In the genomic region with DNA sequence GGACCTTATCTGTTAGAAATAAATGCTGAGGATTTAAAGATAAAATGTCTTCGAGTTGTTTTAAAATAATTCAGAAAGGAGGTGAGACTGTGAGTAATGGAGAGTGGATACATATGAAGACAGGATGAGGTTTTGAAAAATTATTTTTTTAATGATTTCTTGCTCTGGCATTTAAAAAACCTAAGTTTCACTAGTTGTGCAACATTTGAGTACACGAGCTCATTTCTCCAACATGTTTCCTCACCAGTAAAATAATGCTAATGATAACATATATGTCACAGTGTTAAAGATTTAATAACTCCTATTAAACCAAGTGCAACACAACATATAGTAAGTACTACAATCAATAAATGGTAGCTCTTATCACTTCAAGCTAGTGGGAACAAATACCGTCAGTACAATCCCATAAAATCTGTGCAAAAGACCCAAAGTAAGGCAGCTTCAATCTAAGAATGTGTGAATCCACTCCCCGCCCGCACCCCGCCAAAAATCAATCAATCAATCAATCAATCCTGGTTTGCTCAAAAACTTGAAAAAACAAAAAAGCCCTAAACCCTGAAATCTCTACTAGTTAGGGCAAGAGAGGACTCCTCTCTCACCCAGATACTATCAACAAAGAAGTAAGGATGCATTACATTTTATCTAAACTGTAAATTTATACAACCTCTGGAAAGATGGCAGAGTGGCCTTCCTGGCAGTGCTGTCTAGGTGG, we compare ENCODE assay signal across 8 cellular contexts. TPM values are rescaled to one million over a fixed set of nuclear protein-coding genes. Genes with fewer than 3 reads are reported as not detected.
A peak's percentile ranks its signal among the peaks of the same experiment; 100 is the strongest.
DNase-seq lines count a peak whose midpoint lies in the region; ATAC-seq and TF ChIP-seq lines count a peak whose summit lies in the region.

No MANE protein-coding gene starts in this region.

- H3K36me3 Mint-ChIP-seq in stimulated activated naive CD8-positive, alpha-beta T cell treated with anti-CD3 and anti-CD28 coated beads, Interleukin-15, Interleukin-2, amounts not matched to agents 100 ng/mL and 50 ng/mL, for 24 hours (ENCODE audit: low read depth), result peaks cover 74% of the 10 kb centered on the region
- H3K36me3 Mint-ChIP-seq in brain, result peaks cover 14% of the 10 kb centered on the region
- peaks cover 11% of the 10 kb centered on the region for H3K36me3 Mint-ChIP-seq in memory B cell

- peak overlapping the region; percentile 100 for H3K27ac Mint-ChIP-seq in stimulated activated naive CD8-positive, alpha-beta T cell treated with anti-CD3 and anti-CD28 coated beads, Interleukin-15, Interleukin-2, amounts not matched to agents 100 ng/mL and 50 ng/mL, for 24 hours
- peak overlapping the region; percentile 98 to 100 (median 100) for H3K27ac Mint-ChIP-seq in brain
- H3K27ac Mint-ChIP-seq in memory B cell, result peak overlapping the region; percentile 100

- intact Hi-C loops in vagina (cut with DNase I), result no loop called here

- H3K27me3 ChIP-seq in vagina, result no peaks in the 10 kb centered on the region

- no peak for TF ChIP-seq POLR2A in vagina (IDR thresholded peaks at IDR 0.05)

- H3K4me1 Mint-ChIP-seq in stimulated activated naive CD8-positive, alpha-beta T cell treated with anti-CD3 and anti-CD28 coated beads, Interleukin-15, Interleukin-2, amounts not matched to agents 100 ng/mL and 50 ng/mL, for 24 hours (ENCODE audit: low read depth), result peaks cover 45% of the 10 kb centered on the region
- H3K4me1 Mint-ChIP-seq in brain (peaks cover 47% of the 10 kb centered on the region), memory B cell (peaks cover 25% of the 10 kb centered on the region)

- no peaks in the 10 kb centered on the region for H3K9me3 Mint-ChIP-seq in stimulated activated naive CD8-positive, alpha-beta T cell treated with anti-CD3 and anti-CD28 coated beads, Interleukin-15, Interleukin-2, amounts not matched to agents 100 ng/mL and 50 ng/mL, for 24 hours
- H3K9me3 Mint-ChIP-seq in brain (peaks cover 0 to 6% (median 0%) of the 10 kb centered on the region in 5 experiments), memory B cell (no peaks in the 10 kb centered on the region)

- no peak for TF ChIP-seq CTCF in brain (conservative IDR thresholded peaks at IDR 0.05)
- no peak for TF ChIP-seq CTCF in vagina (IDR thresholded peaks at IDR 0.05)

- no peaks in the 10 kb centered on the region for H3K9me3 ChIP-seq in vagina

- no peaks in the 10 kb centered on the region for H3K27me3 Mint-ChIP-seq in stimulated activated naive CD8-positive, alpha-beta T cell treated with anti-CD3 and anti-CD28 coated beads, Interleukin-15, Interleukin-2, amounts not matched to agents 100 ng/mL and 50 ng/mL, for 24 hours
- H3K27me3 Mint-ChIP-seq in brain (peaks cover 21% of the 10 kb centered on the region), memory B cell (no peaks in the 10 kb centered on the region)

- peaks cover 0 to 24% of the 10 kb centered on the region in 2 donors for H3K36me3 ChIP-seq in vagina

- no peak for ATAC-seq in stimulated activated naive CD8-positive, alpha-beta T cell treated with anti-CD3 and anti-CD28 coated beads, Interleukin-15, Interleukin-2, amounts not matched to agents 100 U/mL and 50 U/mL, for 24 hours
- no peak for ATAC-seq in memory B cell (ENCODE audit: low read depth)

- peak overlapping the region; percentile 41 to 98 for H3K4me3 ChIP-seq in vagina

- no peak for DNase-seq in stimulated activated naive CD8-positive, alpha-beta T cell treated with anti-CD3 and anti-CD28 coated beads, Interleukin-15, Interleukin-2, amounts not matched to agents 100 U/mL and 50 U/mL, for 24 hours
- DNase-seq in memory B cell (ENCODE audit: low spot score in 2 of 2) (no peak), vagina (ENCODE audit: extremely low spot score in 2 of 2) (no peak), GF-D8 (lab: John Stamatoyannopoulos, UW) (no peak), DMS53 treated with DMSO at 0.1 percent for 48 hours (lab: John Stamatoyannopoulos, UW; ENCODE audit: unreplicated experiment) (no peak), SKM-1 treated with dmso at 0.1 percent for 144 hours (lab: John Stamatoyannopoulos, UW; ENCODE audit: unreplicated experiment) (no peak)

- H3K27ac ChIP-seq in vagina, result no peak overlapping the region

- H3K4me1 ChIP-seq in vagina, result peaks cover 31% of the 10 kb centered on the region

- peak overlapping the region; percentile 100 for H3K4me3 Mint-ChIP-seq in stimulated activated naive CD8-positive, alpha-beta T cell treated with anti-CD3 and anti-CD28 coated beads, Interleukin-15, Interleukin-2, amounts not matched to agents 100 ng/mL and 50 ng/mL, for 24 hours
- peak overlapping the region; percentile 99 to 100 (median 100) for H3K4me3 Mint-ChIP-seq in brain
- H3K4me3 Mint-ChIP-seq in memory B cell, result peak overlapping the region; percentile 100

RNA-seq across cellular contexts. Expression of a gene that starts 1.3 kb away (rescaled TPM):
- polyA plus RNA-seq in brain (ENCODE audit: insufficient read depth, low read depth, low replicate concordance), result 15.5 TPM
- 18.9 TPM for total RNA-seq in vagina

RNA-seq across cellular contexts. Expression of a gene that starts 2.7 kb away (rescaled TPM):
- polyA plus RNA-seq in brain (ENCODE audit: insufficient read depth, low read depth, low replicate concordance), result 21.6 TPM
- 26.3 TPM for total RNA-seq in vagina
